Comparison of ENCODE assay signal across 11 cellular contexts in the genomic region with DNA sequence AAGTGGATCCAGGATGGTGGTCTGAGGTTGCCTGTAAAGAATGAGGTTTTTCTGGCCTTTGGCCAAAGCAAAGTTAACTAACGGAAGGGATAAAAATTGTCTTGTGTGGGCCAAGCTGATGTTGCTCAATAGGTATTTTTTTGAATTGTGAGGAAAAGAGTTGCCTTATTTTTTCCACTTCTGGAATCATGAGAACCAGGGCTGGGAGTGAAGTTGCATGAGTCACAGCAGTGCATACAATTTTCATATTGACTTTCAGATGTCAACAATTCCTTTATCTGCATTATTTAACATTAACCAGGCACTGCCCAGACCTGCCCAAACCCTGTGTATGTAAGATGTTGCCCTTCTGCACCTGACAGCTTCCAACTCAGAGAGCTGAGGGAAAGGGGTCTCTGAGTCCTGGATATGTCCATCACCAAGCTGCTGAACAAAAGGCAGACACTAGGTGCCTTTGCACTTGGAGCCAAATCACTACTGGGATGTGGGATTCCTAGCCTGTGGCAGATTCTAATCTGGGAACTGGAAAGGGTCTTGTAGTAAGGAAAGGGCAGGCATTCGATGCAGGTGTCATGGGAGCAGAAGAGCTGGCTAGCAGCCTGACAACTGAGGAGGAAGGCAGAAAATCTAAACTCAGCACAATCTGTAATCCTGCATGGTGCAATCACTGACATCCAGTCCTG. TPM values are rescaled to one million over a fixed set of nuclear protein-coding genes. Genes with fewer than 3 reads are reported as not detected.
DNase-seq lines count a peak whose midpoint lies in the region; ATAC-seq and TF ChIP-seq lines count a peak whose summit lies in the region.
"Had no signal": no experiment of that assay in that cellular context is flagged by ENCODE, and none has a peak within 500 bp of the region (broad histone marks: within the 10 kb centered on the region; RNA-seq: fewer than 3 reads in every experiment).

No MANE protein-coding gene starts in this region.

- H3K9me1 ChIP-seq in IMR-90 (ENCODE audit: insufficient read depth, low read length): no peaks in the 10 kb centered on the region

- H2BK15ac ChIP-seq in IMR-90 (ENCODE audit: low read depth, low read length): no peak overlapping the region

- no peak overlapping the region for H3K14ac ChIP-seq in IMR-90 (replicated peaks; ENCODE audit: low read depth, low read length)

- CTCF ChIA-PET in AG04449 (lab: Yijun Ruan, JAX) (interaction anchor here (3.9 kb wide), 1 partner anchor 12 kb away, joined by 35 read pairs; no protein-coding TSS in a partner anchor), IMR-90 (lab: Yijun Ruan, JAX) (no interaction called here)

- H3K4ac ChIP-seq in IMR-90 (ENCODE audit: low read depth, low read length): no peak overlapping the region

- no TSS peak for BruUV-seq in IMR-90 (replicated peaks; lab: Mats Ljungman, UMichigan)

- no peak overlapping the region for H4K5ac ChIP-seq in IMR-90 (ENCODE audit: low read depth, low read length)

- TF ChIP-seq CTCF in AG04449 (IDR thresholded peaks at IDR 0.05; ENCODE audit: insufficient read depth, low read length, missing control alignments) (no peak), IMR-90 (conservative IDR thresholded peaks at IDR 0.05; ENCODE audit: low read depth, low read length) (no peak), brain microvascular endothelial cell (IDR thresholded peaks at IDR 0.05; ENCODE audit: low read depth, low read length, missing control alignments) (peak; percentile 2), right lobe of liver (IDR thresholded peaks at IDR 0.05) (no peak), adrenal gland (IDR thresholded peaks at IDR 0.05) (no peak)

- no peak overlapping the region for H2BK20ac ChIP-seq in IMR-90 (ENCODE audit: low read depth, low read length)

- H2BK5ac ChIP-seq in IMR-90 (ENCODE audit: low read depth, low read length, poor library complexity, severe bottlenecking): no peak overlapping the region

- no peak overlapping the region for H3K27ac ChIP-seq in IMR-90 (ENCODE audit: insufficient read depth, low read length)
- H3K27ac ChIP-seq in brain microvascular endothelial cell: no peak overlapping the region
- peak overlapping the region; percentile 58 to 91 (median 74) for H3K27ac ChIP-seq in right lobe of liver
- H3K27ac ChIP-seq in adrenal gland: no peak overlapping the region

- H2AK9ac ChIP-seq in IMR-90 (replicated peaks; ENCODE audit: low read depth, low read length, poor library complexity): no peak overlapping the region

- no peak overlapping the region for H3K18ac ChIP-seq in IMR-90 (ENCODE audit: low read depth, low read length)

- H3K36me3 ChIP-seq in IMR-90 (ENCODE audit: control insufficient read depth, insufficient read depth, low read length) (no peaks in the 10 kb centered on the region), brain microvascular endothelial cell (replicated peaks) (no peaks in the 10 kb centered on the region), right lobe of liver (no peaks in the 10 kb centered on the region), adrenal gland (replicated peaks in 1 of 2) (no peaks in the 10 kb centered on the region)

- H3K79me1 ChIP-seq in IMR-90 (ENCODE audit: low read depth in 1 of 2, low read length in 2 of 2): no peaks in the 10 kb centered on the region

- TF ChIP-seq POLR2A in IMR-90 (IDR thresholded peaks at IDR 0.05; ENCODE audit: low read depth, low read length) (no peak), right lobe of liver (IDR thresholded peaks at IDR 0.05) (peak; percentile 14), adrenal gland (IDR thresholded peaks at IDR 0.05) (no peak)

- dilution Hi-C loops in IMR-90 (cut with HindIII; ENCODE audit: low sequenced_read_pairs, unreplicated experiment): no loop called here

- H3K4me2 ChIP-seq in IMR-90 (ENCODE audit: low read depth, low read length): no peak overlapping the region

- TF ChIP-seq RAD21 in IMR-90 (IDR thresholded peaks at IDR 0.05; ENCODE audit: low read length): no peak

- H3K56ac ChIP-seq in IMR-90 (ENCODE audit: extremely low read depth, insufficient read depth, low read length): no peak overlapping the region

- no peaks in the 10 kb centered on the region for H4K20me1 ChIP-seq in IMR-90 (ENCODE audit: insufficient read depth, low read length)

- no peak overlapping the region for H2AK5ac ChIP-seq in IMR-90 (ENCODE audit: low read depth, low read length)

- POLR2A ChIA-PET in AG04449 (lab: Yijun Ruan, JAX) (no interaction called here), IMR-90 (lab: Charles Lee; ENCODE audit: unreplicated experiment) (no interaction called here)

- H3K4me3 ChIP-seq in AG04449 (ENCODE audit: low read depth, low read length) (no peak overlapping the region), IMR-90 (ENCODE audit: insufficient read depth, low read depth, low read length) (no peak overlapping the region), brain microvascular endothelial cell (ENCODE audit: low read depth, low read length) (no peak overlapping the region), right lobe of liver (no peak overlapping the region), adrenal gland (no peak overlapping the region)

- H3K27me3 ChIP-seq in IMR-90 (ENCODE audit: control insufficient read depth, insufficient read depth, low read length): no peaks in the 10 kb centered on the region; the same call in none of the 2 replicates
- H3K27me3 ChIP-seq in brain microvascular endothelial cell (replicated peaks): no peaks in the 10 kb centered on the region
- H3K27me3 ChIP-seq in right lobe of liver: no peaks in the 10 kb centered on the region
- H3K27me3 ChIP-seq in adrenal gland: no peaks in the 10 kb centered on the region

- H2AFZ ChIP-seq in IMR-90 (replicated peaks; ENCODE audit: low read length, poor library complexity): no peak overlapping the region

- peaks cover 8% of the 10 kb centered on the region for H3K4me1 ChIP-seq in IMR-90 (ENCODE audit: control insufficient read depth, insufficient read depth, low read length)
- H3K4me1 ChIP-seq in right lobe of liver: peaks cover 0 to 60% (median 24%) of the 10 kb centered on the region in 4 donors
- H3K4me1 ChIP-seq in adrenal gland (replicated peaks in 1 of 2): peaks cover 0 to 5% of the 10 kb centered on the region in 2 donors

- intact Hi-C loops in IMR-90 (cut with micrococcal nuclease) (no loop called here), right lobe of liver (cut with DNase I) (no loop called here), adrenal gland (cut with DNase I) (no loop called here)

- H3K23ac ChIP-seq in IMR-90 (ENCODE audit: low read depth, low read length): no peak overlapping the region

- no peak overlapping the region for H2BK120ac ChIP-seq in IMR-90 (ENCODE audit: low read depth, low read length)

- WGBS in IMR-90 (ENCODE audit: extremely low coverage in 2 of 2, insufficient read length in 1 of 2), 2 experiments: no CpG with 5 or more reads among the region's 2 CpGs
- WGBS in right lobe of liver (ENCODE audit: insufficient coverage, low coverage, low lambda C conversion rate, missing lambda C conversion rate): 8% methylated on average over 2 of the region's 2 CpGs
- WGBS in adrenal gland, 4 donors: 17 to 30% (median 22%) methylated on average over 2 of the region's 2 CpGs

- DNase-seq in AG04449 (ENCODE audit: low read depth, low spot score) (peak; percentile 51), IMR-90 (peak; percentile 51), brain microvascular endothelial cell (peak; percentile 63), right lobe of liver (peak in 2 of 3 donors; percentile 28 to 65), adrenal gland (no peak), GDM1 (lab: John Stamatoyannopoulos, UW) (no peak)
- DNase-seq: CD8-positive, alpha-beta memory T cell; kidney had no signal

- no peaks in the 10 kb centered on the region for H3K9me3 ChIP-seq in IMR-90 (ENCODE audit: control insufficient read depth, insufficient read depth, low read length)
- no peaks in the 10 kb centered on the region for H3K9me3 ChIP-seq in right lobe of liver
- no peaks in the 10 kb centered on the region for H3K9me3 ChIP-seq in adrenal gland (replicated peaks in 1 of 3)

- no peak overlapping the region for H3K9ac ChIP-seq in IMR-90 (ENCODE audit: low read depth, low read length)

- ATAC-seq in IMR-90 (ENCODE audit: low read depth) (peak; percentile 15; the same call in 1 of the 2 replicates), right lobe of liver (peak; percentile 61 to 78 (median 70)), HG03342 (IDR thresholded peaks at IDR 0.05; ENCODE audit: unreplicated experiment) (no peak), HG03097 (IDR thresholded peaks at IDR 0.05; ENCODE audit: low FRiP score, unreplicated experiment) (no peak)
- ATAC-seq: Panc1 had no signal

- no peak overlapping the region for H4K8ac ChIP-seq in IMR-90 (ENCODE audit: low read depth in 2 of 2, low read length in 2 of 2)

- in situ Hi-C loops in IMR-90 (cut with MboI; ENCODE audit: low sequenced_read_pairs) (no loop called here), brain microvascular endothelial cell (cut with HindIII; ENCODE audit: low pct_ligation_motif_present, low sequenced_read_pairs) (no loop called here)

- no peak overlapping the region for H4K91ac ChIP-seq in IMR-90 (ENCODE audit: insufficient read depth, low read depth, low read length)

TF ChIP-seq in IMR-90, 13 proteins besides CTCF, POLR2A, EP300 and RAD21:
- TF ChIP-seq CEBPB (IDR thresholded peaks at IDR 0.05; ENCODE audit: low read depth, low read length): peak; percentile 51; the same call in 1 of the 2 replicates
- TF ChIP-seq, protein P1, sequence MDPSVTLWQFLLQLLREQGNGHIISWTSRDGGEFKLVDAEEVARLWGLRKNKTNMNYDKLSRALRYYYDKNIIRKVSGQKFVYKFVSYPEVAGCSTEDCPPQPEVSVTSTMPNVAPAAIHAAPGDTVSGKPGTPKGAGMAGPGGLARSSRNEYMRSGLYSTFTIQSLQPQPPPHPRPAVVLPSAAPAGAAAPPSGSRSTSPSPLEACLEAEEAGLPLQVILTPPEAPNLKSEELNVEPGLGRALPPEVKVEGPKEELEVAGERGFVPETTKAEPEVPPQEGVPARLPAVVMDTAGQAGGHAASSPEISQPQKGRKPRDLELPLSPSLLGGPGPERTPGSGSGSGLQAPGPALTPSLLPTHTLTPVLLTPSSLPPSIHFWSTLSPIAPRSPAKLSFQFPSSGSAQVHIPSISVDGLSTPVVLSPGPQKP (IDR thresholded peaks at IDR 0.05; ENCODE audit: borderline replicate concordance, low read depth, low read length): no peak

RNA-seq across cellular contexts. Expression of a gene that starts 52.3 kb away (rescaled TPM):
- total RNA-seq in IMR-90 (2012; rRNA removed): 15.6 and 19.7 TPM in 2 replicates
- 9.9 and 10.0 TPM in 2 replicates for polyA plus RNA-seq in IMR-90 (2012; rRNA removed)
- polyA plus RNA-seq in IMR-90 (2012; cell fraction: cytosol; rRNA removed): 2.7 and 3.8 TPM in 2 replicates
- 7.2 and 11.2 TPM in 2 replicates for polyA plus RNA-seq in IMR-90 (2012; cell fraction: nucleus; rRNA removed; ENCODE audit: low replicate concordance)
- 10 to 100 TPM in 4 of 6 experiments, 1 to 10 TPM in 2; 8.9 to 13.5 (median 10.4) TPM for total RNA-seq in right lobe of liver
- 10 to 100 TPM; 13.8 to 34.9 (median 18.1) TPM for total RNA-seq in adrenal gland
- polyA plus RNA-seq in adrenal gland: 10 to 100 TPM in 1 of 3 donors, 1 to 10 TPM in 2; 6.9 to 28.2 (median 9.2) TPM

Comparison
In these comparisons a context has a peak if more than half of its experiments do, and no peak if none do; other contexts are left out.
1. DNase-seq: peak in AG04449 (single experiment), IMR-90 (single experiment), brain microvascular endothelial cell (single experiment) and right lobe of liver (2 of 3); none in adrenal gland (0 of 7) and GDM1 (single experiment).
2. ATAC-seq: peak in IMR-90 (single experiment) and right lobe of liver (4 of 4); none in HG03342 (single experiment) and HG03097 (single experiment).
3. H3K27ac ChIP-seq: peak in right lobe of liver (3 of 3); none in IMR-90 (single experiment), brain microvascular endothelial cell (single experiment) and adrenal gland (0 of 5).